Comparison of ENCODE assay signal across 28 cellular contexts in the genomic region with DNA sequence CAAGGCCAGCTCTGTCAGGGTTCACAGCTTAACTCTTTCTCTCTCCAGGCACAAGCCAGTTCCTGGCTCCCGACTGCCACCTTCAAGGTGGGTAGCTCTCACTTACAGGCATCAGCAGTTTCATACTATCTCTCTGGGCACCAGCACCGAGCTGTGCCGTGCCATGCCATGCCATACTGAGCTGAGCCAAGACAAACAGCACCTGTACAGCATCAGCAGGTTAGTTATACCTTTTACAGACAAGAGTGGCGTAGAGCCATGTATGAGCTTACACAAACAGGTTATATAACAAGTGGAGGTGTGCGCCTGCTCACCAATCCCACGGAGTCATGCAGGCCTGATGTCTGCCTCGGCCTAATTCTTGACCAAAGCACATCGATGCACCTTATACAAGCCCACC.
"Had no signal": no experiment of that assay in that cellular context is flagged by ENCODE, and none has a peak within 500 bp of the region (broad histone marks: within the 10 kb centered on the region; RNA-seq: fewer than 3 reads in every experiment).

No MANE protein-coding gene starts in this region.

- H3K9me3 ChIP-seq: colonic mucosa, heart left ventricle, psoas muscle, sigmoid colon, thoracic aorta, tibial nerve, upper lobe of left lung had no signal

- H3K27me3 Mint-ChIP-seq: dendritic cell treated with granulocyte-macrophage colony-stimulating factor and Interleukin-4, amounts not matched to agents 40 ng/mL and 50 ng/mL, for 4 days; stimulated activated memory B cell treated with anti-CD40 and anti-IgM and Interleukin-4, amounts not matched to agents 10 μg/mL and 1 μg/mL and 100 μg/mL, for 72 hours had no signal

- H3K27ac ChIP-seq: colonic mucosa, epithelial cell of prostate, gastroesophageal sphincter, heart left ventricle, hepatocyte, neural progenitor cell, psoas muscle, sigmoid colon, thoracic aorta, tibial nerve, upper lobe of left lung had no signal

- H3K27ac Mint-ChIP-seq: dendritic cell treated with granulocyte-macrophage colony-stimulating factor and Interleukin-4, amounts not matched to agents 40 ng/mL and 50 ng/mL, for 4 days; endodermal cell; memory B cell; naive thymus-derived CD4-positive, alpha-beta T cell; nephron; neural progenitor cell; stimulated activated memory B cell treated with anti-CD40 and anti-IgM and Interleukin-4, amounts not matched to agents 10 μg/mL and 1 μg/mL and 100 μg/mL, for 72 hours had no signal

- DNase-seq: colonic mucosa; effector CD8-positive, alpha-beta T cell; endodermal cell; foreskin fibroblast; heart left ventricle; kidney; mucosa of descending colon; naive thymus-derived CD4-positive, alpha-beta T cell; psoas muscle; right cardiac atrium; sigmoid colon; stimulated activated CD4-positive, alpha-beta T cell treated with anti-CD3 and anti-CD28 coated beads, Interleukin-2, amount 100 ng/mL, for 24 hours; stimulated activated CD4-positive, alpha-beta T cell treated with anti-CD3 and anti-CD28 coated beads, Interleukin-4, amount 100 ng/mL, for 4 hours; stimulated activated naive CD8-positive, alpha-beta T cell treated with anti-CD3 and anti-CD28 coated beads, Interleukin-15, Interleukin-2, amounts not matched to agents 100 U/mL and 50 U/mL, for 24 hours; upper lobe of left lung had no signal

- H3K4me3 ChIP-seq: colonic mucosa, gastroesophageal sphincter, heart left ventricle, hepatocyte, lung, mucosa of descending colon, neural progenitor cell, psoas muscle, sigmoid colon, thoracic aorta, tibial nerve, upper lobe of left lung had no signal

- H3K27me3 ChIP-seq: colonic mucosa, gastroesophageal sphincter, heart left ventricle, hepatocyte, neural progenitor cell, sigmoid colon, tibial nerve, upper lobe of left lung had no signal

- H3K9me3 Mint-ChIP-seq: dendritic cell treated with granulocyte-macrophage colony-stimulating factor and Interleukin-4, amounts not matched to agents 40 ng/mL and 50 ng/mL, for 4 days; nephron had no signal

- H3K36me3 ChIP-seq: colonic mucosa, gastroesophageal sphincter, heart left ventricle, neural progenitor cell, sigmoid colon, thoracic aorta, tibial nerve, upper lobe of left lung had no signal

- H3K4me3 Mint-ChIP-seq: dendritic cell treated with granulocyte-macrophage colony-stimulating factor and Interleukin-4, amounts not matched to agents 40 ng/mL and 50 ng/mL, for 4 days; endodermal cell; memory B cell; naive thymus-derived CD4-positive, alpha-beta T cell; nephron; neural progenitor cell; stimulated activated memory B cell treated with anti-CD40 and anti-IgM and Interleukin-4, amounts not matched to agents 10 μg/mL and 1 μg/mL and 100 μg/mL, for 72 hours had no signal

- H3K4me1 Mint-ChIP-seq: memory B cell; naive thymus-derived CD4-positive, alpha-beta T cell; nephron; neural progenitor cell; stimulated activated memory B cell treated with anti-CD40 and anti-IgM and Interleukin-4, amounts not matched to agents 10 μg/mL and 1 μg/mL and 100 μg/mL, for 72 hours had no signal

- H3K4me1 ChIP-seq: colonic mucosa, gastroesophageal sphincter, heart left ventricle, neural progenitor cell, psoas muscle, sigmoid colon, tibial nerve, upper lobe of left lung had no signal

- H3K36me3 Mint-ChIP-seq: memory B cell; neural progenitor cell; stimulated activated memory B cell treated with anti-CD40 and anti-IgM and Interleukin-4, amounts not matched to agents 10 μg/mL and 1 μg/mL and 100 μg/mL, for 72 hours had no signal

- ATAC-seq: esophagus mucosa; gastroesophageal sphincter; heart left ventricle; left lobe of liver; mucosa of descending colon; naive thymus-derived CD4-positive, alpha-beta T cell; psoas muscle; right cardiac atrium; stimulated activated memory B cell treated with anti-CD40 and anti-IgM and Interleukin-4, amounts not matched to agents 10 μg/mL and 1 μg/mL and 100 μg/mL, for 72 hours; stimulated activated naive CD8-positive, alpha-beta T cell treated with anti-CD3 and anti-CD28 coated beads, Interleukin-15, Interleukin-2, amounts not matched to agents 100 U/mL and 50 U/mL, for 24 hours had no signal
